Comparison of ENCODE assay signal across 1 cellular context in genomic region chr1:81907569-81907968, GRCh38.
A peak's percentile ranks its signal among the peaks of the same experiment; 100 is the strongest.
TF ChIP-seq lines count a peak whose summit lies in the region.

No MANE protein-coding gene starts in this region.

TF ChIP-seq in liver, 16 proteins besides CTCF, POLR2A, EP300 and RAD21 (continued from another document):
- TF ChIP-seq REST (IDR thresholded peaks at IDR 0.05) (no peak), TAF1 (conservative IDR thresholded peaks at IDR 0.05) (no peak)
- TF ChIP-seq, protein P1, sequence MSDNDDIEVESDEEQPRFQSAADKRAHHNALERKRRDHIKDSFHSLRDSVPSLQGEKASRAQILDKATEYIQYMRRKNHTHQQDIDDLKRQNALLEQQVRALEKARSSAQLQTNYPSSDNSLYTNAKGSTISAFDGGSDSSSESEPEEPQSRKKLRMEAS (IDR thresholded peaks at IDR 0.05) = peak; percentile 31
TF ChIP-seq in liver: peak in this region for 5.
